ENCODE assay signal across 2 cellular contexts in genomic region chr1:161048949-161049722, GRCh38.
TF ChIP-seq lines count a peak whose summit lies in the region.

No MANE protein-coding gene starts in this region.

TF ChIP-seq in HCT116, 20 proteins besides CTCF, POLR2A, EP300 and RAD21:
- TF ChIP-seq ZNF274 (IDR thresholded peaks at IDR 0.05; ENCODE audit: low read depth, low read length) (0 out of 2 replicates have a peak, but pooled peaks have one; percentile 31), EGR1 (IDR thresholded peaks at IDR 0.05; ENCODE audit: low read depth) (no peak)

TF ChIP-seq in GM12878, 131 proteins besides CTCF, POLR2A, EP300 and RAD21:
- TF ChIP-seq BCLAF1 (IDR thresholded peaks at IDR 0.05) (no peak), BACH1 (IDR thresholded peaks at IDR 0.05; ENCODE audit: borderline replicate concordance) (no peak), TCF12 (IDR thresholded peaks at IDR 0.05; ENCODE audit: low read depth, low read length) (no peak), JUNB (IDR thresholded peaks at IDR 0.05) (no peak), TCF3 (IDR thresholded peaks at IDR 0.05; ENCODE audit: borderline replicate concordance, insufficient read depth, low read depth, low read length) (no peak), E2F8 (IDR thresholded peaks at IDR 0.05; ENCODE audit: low read depth, partially characterized antibody) (no peak), DPF2 (IDR thresholded peaks at IDR 0.05) (no peak), SMC3 (IDR thresholded peaks at IDR 0.05; ENCODE audit: borderline replicate concordance, low read length) (no peak), NBN (IDR thresholded peaks at IDR 0.05) (no peak), EZH2 (IDR thresholded peaks at IDR 0.05; ENCODE audit: borderline replicate concordance, control insufficient read depth, low read depth, low read length) (no peak), NFIC (IDR thresholded peaks at IDR 0.05; ENCODE audit: low read depth, low read length) (no peak), KDM1A (IDR thresholded peaks at IDR 0.05; ENCODE audit: borderline replicate concordance) (no peak), POU2F2 (IDR thresholded peaks at IDR 0.05; ENCODE audit: borderline replicate concordance, low read depth, low read length) (no peak), IRF4 (IDR thresholded peaks at IDR 0.05; ENCODE audit: low read depth, low read length) (no peak), TAF1 (IDR thresholded peaks at IDR 0.05; ENCODE audit: borderline replicate concordance, low read depth, low read length) (no peak), RELB (IDR thresholded peaks at IDR 0.05; ENCODE audit: low read depth) (no peak), HSF1 (IDR thresholded peaks at IDR 0.05; ENCODE audit: low read depth, low read length) (no peak), KAT2A (conservative IDR thresholded peaks at IDR 0.05; ENCODE audit: control insufficient read depth, low read depth, low read length) (no peak)
